In genomic region chr18:48477353-48477752, GRCh38 we compare ENCODE assay signal across 32 cellular contexts.
"Had no signal": no experiment of that assay in that cellular context is flagged by ENCODE, and none has a peak within 500 bp of the region (broad histone marks: within the 10 kb centered on the region; RNA-seq: fewer than 3 reads in every experiment).

No MANE protein-coding gene starts in this region.

- H3K4me3 Mint-ChIP-seq: activated B cell treated with CpG ODN at 0.5 μM for 24 hours; activated CD4-positive, alpha-beta memory T cell treated with anti-CD3 and anti-CD28 coated beads, Interleukin-2, amount 10 ng/mL, durations not matched to agents 7 days and 5 days; activated naive CD4-positive, alpha-beta T cell treated with anti-CD3 and anti-CD28 coated beads, Interleukin-2, amount 10 ng/mL, durations not matched to agents 7 days and 5 days; activated naive CD8-positive, alpha-beta T cell treated with anti-CD3 and anti-CD28 coated beads for 36 hours; activated T-helper 17 cell treated with anti-CD3 and anti-CD28 coated beads, Interleukin-2, amount 50 U/mL, for 72 hours; T-helper 17 cell had no signal

- H3K4me3 ChIP-seq: adrenal gland, body of pancreas, Peyer's patch, SJCRH30 had no signal

- H3K27ac Mint-ChIP-seq: activated B cell treated with CpG ODN at 0.5 μM for 24 hours; activated CD4-positive, alpha-beta memory T cell treated with anti-CD3 and anti-CD28 coated beads, Interleukin-2, amount 10 ng/mL, durations not matched to agents 7 days and 5 days; activated naive CD4-positive, alpha-beta T cell treated with anti-CD3 and anti-CD28 coated beads, Interleukin-2, amount 10 ng/mL, durations not matched to agents 7 days and 5 days; activated naive CD8-positive, alpha-beta T cell treated with anti-CD3 and anti-CD28 coated beads for 36 hours; activated T-helper 17 cell treated with anti-CD3 and anti-CD28 coated beads, Interleukin-2, amount 50 U/mL, for 72 hours; T-helper 17 cell had no signal

- FAIRE-seq: bronchial epithelial cell, TTC549 had no signal

- H3K27ac ChIP-seq: adrenal gland, body of pancreas, Peyer's patch, RWPE1, SJCRH30 had no signal

- H3K9me3 Mint-ChIP-seq: activated CD4-positive, alpha-beta memory T cell treated with anti-CD3 and anti-CD28 coated beads, Interleukin-2, amount 10 ng/mL, durations not matched to agents 7 days and 5 days; activated naive CD8-positive, alpha-beta T cell treated with anti-CD3 and anti-CD28 coated beads for 36 hours had no signal

- H3K36me3 ChIP-seq: adrenal gland, Peyer's patch, SJCRH30 had no signal

- DNase-seq: activated B cell treated with CpG ODN at 0.5 μM for 24 hours; activated CD4-positive, alpha-beta memory T cell treated with anti-CD3 and anti-CD28 coated beads, Interleukin-2, amount 10 ng/mL, durations not matched to agents 7 days and 5 days; activated CD4-positive, alpha-beta T cell treated with anti-CD3 and anti-CD28 coated beads, Interleukin-2, amount 50 U/mL, for 1 hour; activated gamma-delta T cell treated with Interleukin-2 at 50 U/mL for 16 hours; activated naive CD4-positive, alpha-beta T cell treated with anti-CD3 and anti-CD28 coated beads, Interleukin-2, amount 10 ng/mL, durations not matched to agents 7 days and 5 days; activated naive CD8-positive, alpha-beta T cell treated with anti-CD3 and anti-CD28 coated beads for 36 hours; activated T-cell treated with anti-CD3 and anti-CD28 coated beads for 4 hours; activated T-cell treated with anti-CD3 and anti-CD28 coated beads, Interleukin-2, amount 50 U/mL, for 48 hours; adrenal gland; aorta; body of pancreas; central memory CD4-positive, alpha-beta T cell; KG1; NCI-H1105; NCI-H1436; NCI-H1694 treated with DMSO at 0.1 percent for 48 hours; NCI-H2029 treated with DMSO at 0.1 percent for 48 hours; NCI-H510A treated with DMSO at 0.1 percent for 48 hours; NCI-H69; NK-92 treated with Interleukin-12 subunit alpha and Interleukin-12 subunit beta, amount 100 ng/mL, for 24 hours; OCI-M1; Peyer's patch; Right ventricle myocardium superior; SJCRH30; SK-N-SH; SW 1271; T-helper 17 cell; T-helper 9 cell had no signal

- H3K4me2 ChIP-seq: SK-N-SH had no signal

- H3K9me3 ChIP-seq: adrenal gland, body of pancreas, SJCRH30 had no signal

- ATAC-seq: activated T-helper 17 cell treated with anti-CD3 and anti-CD28 coated beads, Interleukin-2, amount 50 U/mL, for 72 hours; body of pancreas; T-helper 17 cell had no signal

- H3K36me3 Mint-ChIP-seq: activated naive CD4-positive, alpha-beta T cell treated with anti-CD3 and anti-CD28 coated beads, Interleukin-2, amount 10 ng/mL, durations not matched to agents 7 days and 5 days; activated naive CD8-positive, alpha-beta T cell treated with anti-CD3 and anti-CD28 coated beads for 36 hours had no signal

- H3K9ac ChIP-seq: SK-N-SH had no signal

- H3K4me1 ChIP-seq: Peyer's patch, SJCRH30 had no signal

- H3K4me1 Mint-ChIP-seq: activated B cell treated with CpG ODN at 0.5 μM for 24 hours; activated CD4-positive, alpha-beta memory T cell treated with anti-CD3 and anti-CD28 coated beads, Interleukin-2, amount 10 ng/mL, durations not matched to agents 7 days and 5 days; activated naive CD4-positive, alpha-beta T cell treated with anti-CD3 and anti-CD28 coated beads, Interleukin-2, amount 10 ng/mL, durations not matched to agents 7 days and 5 days; activated naive CD8-positive, alpha-beta T cell treated with anti-CD3 and anti-CD28 coated beads for 36 hours; activated T-helper 17 cell treated with anti-CD3 and anti-CD28 coated beads, Interleukin-2, amount 50 U/mL, for 72 hours had no signal

- H3K27me3 ChIP-seq: adrenal gland, body of pancreas, Peyer's patch, SJCRH30 had no signal
